1 cellular context compared by ENCODE assay signal in the genomic region with DNA sequence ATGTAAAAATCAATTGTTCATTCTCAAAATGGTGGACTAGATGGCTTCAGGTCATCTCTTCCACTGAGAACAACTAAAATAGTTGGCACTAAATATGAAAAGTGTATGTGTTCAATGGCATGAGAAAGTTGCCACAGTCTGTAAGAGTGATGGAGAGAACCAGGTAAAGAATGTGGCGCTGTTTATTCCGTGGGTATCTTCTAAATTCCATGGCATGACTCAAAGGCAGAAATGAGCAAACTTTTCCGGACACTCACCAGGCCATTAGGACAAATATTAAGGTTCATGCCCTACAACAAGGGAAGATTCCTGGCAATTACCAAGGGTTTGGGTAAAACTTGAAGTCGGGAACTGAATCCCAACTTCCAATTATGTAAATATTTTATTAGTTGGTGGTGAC.
TF ChIP-seq lines count a peak whose summit lies in the region.

No MANE protein-coding gene starts in this region.

TF ChIP-seq in SK-N-SH, 30 proteins besides CTCF, POLR2A, EP300 and RAD21 (continued from another document):
- TF ChIP-seq, protein P1, sequence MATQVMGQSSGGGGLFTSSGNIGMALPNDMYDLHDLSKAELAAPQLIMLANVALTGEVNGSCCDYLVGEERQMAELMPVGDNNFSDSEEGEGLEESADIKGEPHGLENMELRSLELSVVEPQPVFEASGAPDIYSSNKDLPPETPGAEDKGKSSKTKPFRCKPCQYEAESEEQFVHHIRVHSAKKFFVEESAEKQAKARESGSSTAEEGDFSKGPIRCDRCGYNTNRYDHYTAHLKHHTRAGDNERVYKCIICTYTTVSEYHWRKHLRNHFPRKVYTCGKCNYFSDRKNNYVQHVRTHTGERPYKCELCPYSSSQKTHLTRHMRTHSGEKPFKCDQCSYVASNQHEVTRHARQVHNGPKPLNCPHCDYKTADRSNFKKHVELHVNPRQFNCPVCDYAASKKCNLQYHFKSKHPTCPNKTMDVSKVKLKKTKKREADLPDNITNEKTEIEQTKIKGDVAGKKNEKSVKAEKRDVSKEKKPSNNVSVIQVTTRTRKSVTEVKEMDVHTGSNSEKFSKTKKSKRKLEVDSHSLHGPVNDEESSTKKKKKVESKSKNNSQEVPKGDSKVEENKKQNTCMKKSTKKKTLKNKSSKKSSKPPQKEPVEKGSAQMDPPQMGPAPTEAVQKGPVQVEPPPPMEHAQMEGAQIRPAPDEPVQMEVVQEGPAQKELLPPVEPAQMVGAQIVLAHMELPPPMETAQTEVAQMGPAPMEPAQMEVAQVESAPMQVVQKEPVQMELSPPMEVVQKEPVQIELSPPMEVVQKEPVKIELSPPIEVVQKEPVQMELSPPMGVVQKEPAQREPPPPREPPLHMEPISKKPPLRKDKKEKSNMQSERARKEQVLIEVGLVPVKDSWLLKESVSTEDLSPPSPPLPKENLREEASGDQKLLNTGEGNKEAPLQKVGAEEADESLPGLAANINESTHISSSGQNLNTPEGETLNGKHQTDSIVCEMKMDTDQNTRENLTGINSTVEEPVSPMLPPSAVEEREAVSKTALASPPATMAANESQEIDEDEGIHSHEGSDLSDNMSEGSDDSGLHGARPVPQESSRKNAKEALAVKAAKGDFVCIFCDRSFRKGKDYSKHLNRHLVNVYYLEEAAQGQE (IDR thresholded peaks at IDR 0.05; ENCODE audit: low read depth, low read length): no peak
